ENCODE assay signal across 10 cellular contexts in genomic region chr14:67717048-67717447, GRCh38. TPM values are rescaled to one million over a fixed set of nuclear protein-coding genes. Genes with fewer than 3 reads are reported as not detected.
"Had no signal": no experiment of that assay in that cellular context is flagged by ENCODE, and none has a peak within 500 bp of the region (broad histone marks: within the 10 kb centered on the region; RNA-seq: fewer than 3 reads in every experiment).

No MANE protein-coding gene starts in this region.

- H3K4me1 ChIP-seq: HAP-1 had no signal

- H3K4me3 ChIP-seq: GM23248, HAP-1, K562 had no signal

- DNase-seq: GM23248, GOT3, H7, HFFc6, IMR-90, KG1 had no signal

- FAIRE-seq: K562 had no signal

- H3K27ac ChIP-seq: GM23248, HL-60 had no signal

- ATAC-seq: HCT116, K562 had no signal

- H3K9ac ChIP-seq: GM23248 had no signal

- H3K36me3 ChIP-seq: HAP-1 had no signal

- H3K9me3 ChIP-seq: HAP-1 had no signal

- H2AFZ ChIP-seq: GM23248 had no signal

RNA-seq across cellular contexts. Expression of gene RDH12, which starts 15.4 kb away (rescaled TPM):
- total RNA-seq: GM23248, HFFc6, IMR-90 had no signal
- polyA plus RNA-seq: GM23248, IMR-90 had no signal
